Comparison of ENCODE assay signal across 1 cellular context in the genomic region with DNA sequence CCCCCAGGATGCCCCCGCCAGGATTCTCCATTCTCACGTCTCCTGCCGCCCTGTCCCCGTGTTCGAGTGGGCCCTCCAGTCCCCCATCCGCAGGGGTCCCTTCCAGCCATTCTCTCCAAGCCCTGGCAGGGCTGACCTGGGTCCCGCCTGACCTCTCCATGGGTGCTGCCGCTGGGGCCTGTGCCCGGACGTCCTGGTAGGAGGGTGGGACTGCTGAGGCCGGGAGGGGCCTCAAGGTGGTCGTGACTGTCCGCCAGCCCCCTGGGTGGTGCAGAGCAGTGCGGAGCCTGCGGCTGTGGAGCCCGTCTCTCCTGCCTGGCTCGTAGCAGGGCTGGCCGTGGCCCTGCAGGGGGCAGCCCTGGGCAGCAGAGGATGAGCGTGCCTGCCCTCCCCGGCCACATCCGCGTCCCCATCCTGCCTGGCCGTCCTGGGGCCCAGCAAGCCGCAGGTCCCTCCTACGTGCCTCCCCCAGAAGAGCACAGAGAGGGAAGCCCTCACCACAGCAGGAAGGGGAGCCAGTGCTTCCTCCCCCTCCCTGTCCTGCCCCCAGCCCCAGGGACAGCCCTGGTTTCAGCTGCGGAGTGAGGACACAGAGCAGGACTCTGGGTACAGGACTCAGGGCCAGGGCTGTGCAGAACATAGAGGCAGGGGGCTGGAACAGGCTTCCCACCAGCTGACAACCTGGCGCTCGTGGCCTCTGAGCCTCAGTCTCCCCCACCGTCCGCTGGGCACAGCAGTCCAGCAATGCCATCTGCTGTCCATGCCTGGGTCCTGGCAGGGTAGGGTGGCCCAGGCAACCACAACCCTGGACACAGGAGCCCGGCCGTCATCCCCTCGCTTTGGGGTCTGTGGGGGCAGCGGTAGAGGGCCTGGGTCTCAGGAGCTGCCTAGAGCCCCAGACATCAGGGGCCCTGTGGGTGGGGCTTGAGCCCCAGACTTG.
TF ChIP-seq lines count a peak whose summit lies in the region.

No MANE protein-coding gene starts in this region.

TF ChIP-seq in HEK293, 187 proteins besides CTCF, POLR2A, EP300 and RAD21 (continued from another document):
- TF ChIP-seq, protein P1, sequence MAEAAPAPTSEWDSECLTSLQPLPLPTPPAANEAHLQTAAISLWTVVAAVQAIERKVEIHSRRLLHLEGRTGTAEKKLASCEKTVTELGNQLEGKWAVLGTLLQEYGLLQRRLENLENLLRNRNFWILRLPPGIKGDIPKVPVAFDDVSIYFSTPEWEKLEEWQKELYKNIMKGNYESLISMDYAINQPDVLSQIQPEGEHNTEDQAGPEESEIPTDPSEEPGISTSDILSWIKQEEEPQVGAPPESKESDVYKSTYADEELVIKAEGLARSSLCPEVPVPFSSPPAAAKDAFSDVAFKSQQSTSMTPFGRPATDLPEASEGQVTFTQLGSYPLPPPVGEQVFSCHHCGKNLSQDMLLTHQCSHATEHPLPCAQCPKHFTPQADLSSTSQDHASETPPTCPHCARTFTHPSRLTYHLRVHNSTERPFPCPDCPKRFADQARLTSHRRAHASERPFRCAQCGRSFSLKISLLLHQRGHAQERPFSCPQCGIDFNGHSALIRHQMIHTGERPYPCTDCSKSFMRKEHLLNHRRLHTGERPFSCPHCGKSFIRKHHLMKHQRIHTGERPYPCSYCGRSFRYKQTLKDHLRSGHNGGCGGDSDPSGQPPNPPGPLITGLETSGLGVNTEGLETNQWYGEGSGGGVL (tag by site-specific recombination; IDR thresholded peaks at IDR 0.05) = peak; percentile 55; the same call in 1 of the 2 replicates
- TF ChIP-seq, protein P2, sequence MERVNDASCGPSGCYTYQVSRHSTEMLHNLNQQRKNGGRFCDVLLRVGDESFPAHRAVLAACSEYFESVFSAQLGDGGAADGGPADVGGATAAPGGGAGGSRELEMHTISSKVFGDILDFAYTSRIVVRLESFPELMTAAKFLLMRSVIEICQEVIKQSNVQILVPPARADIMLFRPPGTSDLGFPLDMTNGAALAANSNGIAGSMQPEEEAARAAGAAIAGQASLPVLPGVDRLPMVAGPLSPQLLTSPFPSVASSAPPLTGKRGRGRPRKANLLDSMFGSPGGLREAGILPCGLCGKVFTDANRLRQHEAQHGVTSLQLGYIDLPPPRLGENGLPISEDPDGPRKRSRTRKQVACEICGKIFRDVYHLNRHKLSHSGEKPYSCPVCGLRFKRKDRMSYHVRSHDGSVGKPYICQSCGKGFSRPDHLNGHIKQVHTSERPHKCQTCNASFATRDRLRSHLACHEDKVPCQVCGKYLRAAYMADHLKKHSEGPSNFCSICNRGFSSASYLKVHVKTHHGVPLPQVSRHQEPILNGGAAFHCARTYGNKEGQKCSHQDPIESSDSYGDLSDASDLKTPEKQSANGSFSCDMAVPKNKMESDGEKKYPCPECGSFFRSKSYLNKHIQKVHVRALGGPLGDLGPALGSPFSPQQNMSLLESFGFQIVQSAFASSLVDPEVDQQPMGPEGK (tag by site-specific recombination; IDR thresholded peaks at IDR 0.05) = peak; percentile 27; the same call in 1 of the 2 replicates
- TF ChIP-seq ZBTB17 (tag by site-specific recombination; IDR thresholded peaks at IDR 0.05) (0 out of 2 replicates have a peak, but pooled peaks have one; percentile 10), BCL11A (tag by site-specific recombination; IDR thresholded peaks at IDR 0.05; ENCODE audit: low read depth) (no peak), SP2 (tag by site-specific recombination; IDR thresholded peaks at IDR 0.05) (peak; percentile 8; the same call in 1 of the 2 replicates), SP3 (tag by site-specific recombination; IDR thresholded peaks at IDR 0.05) (no peak), ZNF335 (tag by site-specific recombination; conservative IDR thresholded peaks at IDR 0.05) (peak; percentile 34; the same call in 1 of the 2 replicates), ZFHX2 (tag by site-specific recombination; conservative IDR thresholded peaks at IDR 0.05) (peak; percentile 55), GLIS2 (tag by site-specific recombination; IDR thresholded peaks at IDR 0.05) (peak; percentile 52), MEIS1 (CRISPR knock-in tag; IDR thresholded peaks at IDR 0.05; ENCODE audit: borderline replicate concordance) (no peak), ZIC2 (tag by site-specific recombination; IDR thresholded peaks at IDR 0.05) (peak; percentile 45), ZBTB1 (tag by site-specific recombination; IDR thresholded peaks at IDR 0.05) (no peak), GLIS1 (tag by site-specific recombination; IDR thresholded peaks at IDR 0.05) (peak; percentile 33; the same call in 1 of the 2 replicates), EGR2 (tag by site-specific recombination; IDR thresholded peaks at IDR 0.05; ENCODE audit: low read depth) (peak; percentile 68), ZNF341 (tag by site-specific recombination; IDR thresholded peaks at IDR 0.05; ENCODE audit: low read depth) (no peak)
